In genomic region chr11:74092425-74092824, GRCh38 we compare ENCODE assay signal across 22 cellular contexts.
DNase-seq lines count a peak whose midpoint lies in the region; ATAC-seq and TF ChIP-seq lines count a peak whose summit lies in the region.
"Had no signal": no experiment of that assay in that cellular context is flagged by ENCODE, and none has a peak within 500 bp of the region (broad histone marks: within the 10 kb centered on the region; RNA-seq: fewer than 3 reads in every experiment).

No MANE protein-coding gene starts in this region.

- H3K4me1 Mint-ChIP-seq in T-cell = no peaks in the 10 kb centered on the region
- H3K4me1 Mint-ChIP-seq: CD14-positive monocyte; CD8-positive, alpha-beta memory T cell had no signal

- POLR2A ChIA-PET in T-cell (lab: Charles Lee) = no interaction called here

- peaks cover 42% of the 10 kb centered on the region for H3K36me3 Mint-ChIP-seq in T-cell

- H3K36me3 ChIP-seq in H7 (replicated peaks; ENCODE audit: control insufficient read depth, insufficient read depth, low read length) = peaks cover 4% of the 10 kb centered on the region

- no peak overlapping the region for H3K27ac Mint-ChIP-seq in T-cell
- H3K27ac Mint-ChIP-seq: CD4-positive, alpha-beta T cell; CD8-positive, alpha-beta memory T cell had no signal

- no peak overlapping the region for H3K4me3 ChIP-seq in H7 (ENCODE audit: insufficient read depth, low read depth, low read length)
- H3K4me3 ChIP-seq: A549; BLaER1 treated with 17β-estradiol and CSF1 and Interleukin-3, amounts not matched to agents 10 nM and 100 nM; GM12878 had no signal

- no peak for TF ChIP-seq POLR2A in erythroblast (IDR thresholded peaks at IDR 0.05; ENCODE audit: low read length)

- H3K27me3 Mint-ChIP-seq in T-cell = no peaks in the 10 kb centered on the region
- H3K27me3 Mint-ChIP-seq: CD4-positive, alpha-beta T cell; CD8-positive, alpha-beta memory T cell had no signal

- no peak for ATAC-seq in T-cell (replicated peaks in 1 of 4)
- ATAC-seq: A549, GM12878 had no signal

- no peaks in the 10 kb centered on the region for H3K27me3 ChIP-seq in H7 (ENCODE audit: control insufficient read depth, insufficient read depth, low read length)
- H3K27me3 ChIP-seq: BE2C; BLaER1 treated with 17β-estradiol and CSF1 and Interleukin-3, amounts not matched to agents 10 nM and 100 nM had no signal

- CTCF ChIA-PET in T-cell (lab: Charles Lee) = interaction anchor here in 1 of 2 donors (0.6 kb wide), 1 partner anchor 17 kb away, joined by 7 read pairs; no protein-coding TSS in a partner anchor

- DNase-seq in NCI-H2227 (lab: John Stamatoyannopoulos, UW; ENCODE audit: unreplicated experiment) (peak; percentile 16), OCI-M1 (lab: John Stamatoyannopoulos, UW) (peak; percentile 74), erythroblast (lab: John Stamatoyannopoulos, UW) (peak; percentile 39 to 84), T-cell (no peak), H7 (no peak), OCI-M2 (lab: John Stamatoyannopoulos, UW; ENCODE audit: unreplicated experiment) (no peak)
- DNase-seq: 8988T; ACHN; AML-193; BE2C; CD4-positive, alpha-beta T cell; CD8-positive, alpha-beta memory T cell; DMS 273 treated with DMSO at 0.1 percent for 48 hours; DMS79; EL; GDM1; GOT3; HCEC 1CT had no signal

- H3K9me3 Mint-ChIP-seq in T-cell = no peaks in the 10 kb centered on the region
- H3K9me3 Mint-ChIP-seq: CD14-positive monocyte; CD4-positive, alpha-beta T cell; CD8-positive, alpha-beta memory T cell had no signal

- no peak overlapping the region for H3K4me3 Mint-ChIP-seq in T-cell
- H3K4me3 Mint-ChIP-seq: CD14-positive monocyte; CD4-positive, alpha-beta T cell; CD8-positive, alpha-beta memory T cell had no signal

Comparison
In these comparisons a context has a peak if more than half of its experiments do, and no peak if none do; other contexts are left out.
1. DNase-seq: peak in NCI-H2227 (single experiment), OCI-M1 (single experiment) and erythroblast (2 of 2); none in T-cell (0 of 34), H7 (single experiment) and OCI-M2 (single experiment).